In the genomic region with DNA sequence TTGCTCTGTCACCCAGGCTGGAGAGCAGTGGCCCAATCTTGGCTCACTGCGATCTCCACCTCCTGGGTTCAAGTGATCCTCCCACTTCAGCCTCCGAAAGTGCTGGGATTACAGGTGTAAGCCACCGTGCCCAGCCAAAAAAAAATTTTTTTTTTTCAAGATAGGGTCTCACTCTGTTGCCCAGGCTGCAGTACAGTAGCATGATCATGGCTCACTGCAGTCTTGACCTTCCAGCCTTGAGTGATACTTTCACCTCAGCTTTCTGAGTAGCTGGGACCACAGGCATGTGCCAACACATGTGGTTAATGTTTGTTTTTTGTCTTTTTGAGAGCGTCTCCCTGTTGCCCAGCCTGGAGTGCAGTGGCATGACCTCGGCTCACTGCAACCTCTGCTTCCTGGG, we compare ENCODE assay signal across 27 cellular contexts. TPM values are rescaled to one million over a fixed set of nuclear protein-coding genes. Genes with fewer than 3 reads are reported as not detected.
"Had no signal": no experiment of that assay in that cellular context is flagged by ENCODE, and none has a peak within 500 bp of the region (broad histone marks: within the 10 kb centered on the region; RNA-seq: fewer than 3 reads in every experiment).

No MANE protein-coding gene starts in this region.

- H3K9ac ChIP-seq: neural progenitor cell had no signal

- H3K36me3 ChIP-seq: neural progenitor cell, thyroid gland, vagina had no signal

- H3K9me3 ChIP-seq: mucosa of descending colon, psoas muscle, sigmoid colon, stomach, thyroid gland, vagina had no signal

- H3K27me3 ChIP-seq: dorsolateral prefrontal cortex, sigmoid colon, stomach, thyroid gland, vagina had no signal

- H3K4me3 Mint-ChIP-seq: memory B cell; mesothelial cell of epicardium; stimulated activated effector memory CD8-positive, alpha-beta T cell treated with anti-CD3 and anti-CD28 coated beads, Interleukin-12 subunit alpha, Interleukin-12 subunit beta, amount 100 ng/mL, for 72 hours had no signal

- H3K4me2 ChIP-seq: neural progenitor cell had no signal

- FAIRE-seq: frontal cortex had no signal

- H3K36me3 Mint-ChIP-seq: mesothelial cell of epicardium had no signal

- DNase-seq: dorsolateral prefrontal cortex; effector CD4-positive, alpha-beta T cell; hypothalamus; immature natural killer cell; islet precursor cell; kidney glomerular epithelial cell; left ventricle myocardium superior; mucosa of descending colon; naive thymus-derived CD4-positive, alpha-beta T cell; nucleus accumbens; psoas muscle; sigmoid colon; stimulated activated CD4-positive, alpha-beta T cell treated with anti-CD3 and anti-CD28 coated beads, Interleukin-2, amount 100 ng/mL, for 24 hours; stimulated activated CD4-positive, alpha-beta T cell treated with anti-CD3 and anti-CD28 coated beads, Interleukin-4, amount 100 ng/mL, for 24 hours; stimulated activated naive CD4-positive, alpha-beta T cell treated with Interleukin-2 at 50 U/mL for 16 hours; stomach; thyroid gland; trophoblast cell had no signal

- H3K9me3 Mint-ChIP-seq: immature natural killer cell; memory B cell; mesothelial cell of epicardium; nephron; neural progenitor cell; stimulated activated effector memory CD8-positive, alpha-beta T cell treated with anti-CD3 and anti-CD28 coated beads, Interleukin-12 subunit alpha, Interleukin-12 subunit beta, amount 100 ng/mL, for 72 hours had no signal

- H2AFZ ChIP-seq: neural progenitor cell had no signal

- H3K27me3 Mint-ChIP-seq: memory B cell; naive thymus-derived CD4-positive, alpha-beta T cell had no signal

- H3K27ac ChIP-seq: dorsolateral prefrontal cortex, neural progenitor cell, psoas muscle, sigmoid colon, stomach, thyroid gland, vagina had no signal

- H3K4me3 ChIP-seq: dorsolateral prefrontal cortex, lung, mucosa of descending colon, neural progenitor cell, psoas muscle, sigmoid colon, stomach, thyroid gland, vagina had no signal

- ATAC-seq: left ventricle myocardium superior; mucosa of descending colon; naive thymus-derived CD4-positive, alpha-beta T cell; psoas muscle; right cardiac atrium; stimulated activated effector memory CD8-positive, alpha-beta T cell treated with anti-CD3 and anti-CD28 coated beads, Interleukin-12 subunit alpha, Interleukin-12 subunit beta, amount 100 ng/mL, for 72 hours had no signal

- H3K27ac Mint-ChIP-seq: memory B cell, mesothelial cell of epicardium, nephron, neural progenitor cell had no signal

RNA-seq across cellular contexts. Expression of a gene that starts 37.0 kb away (rescaled TPM):
- polyA plus RNA-seq: immature natural killer cell; naive thymus-derived CD4-positive, alpha-beta T cell had no signal
